18 cellular contexts compared by ENCODE assay signal in genomic region chr6:40393641-40394040, GRCh38.
DNase-seq lines count a peak whose midpoint lies in the region; ATAC-seq, FAIRE-seq and TF ChIP-seq lines count a peak whose summit lies in the region.
"Had no signal": no experiment of that assay in that cellular context is flagged by ENCODE, and none has a peak within 500 bp of the region (broad histone marks: within the 10 kb centered on the region; RNA-seq: fewer than 3 reads in every experiment).

No MANE protein-coding gene starts in this region.

- DNase-seq in activated CD8-positive, alpha-beta memory T cell treated with anti-CD3 and anti-CD28 coated beads for 24 hours = peak; percentile 53
- DNase-seq in activated CD8-positive, alpha-beta memory T cell treated with anti-CD3 and anti-CD28 coated beads, Interleukin-2, amount 50 U/mL, for 4 hours = no peak
- DNase-seq in H9 (peak; percentile 20), bronchial epithelial cell (ENCODE audit: low read depth) (peak; percentile 64), left lobe of liver (ENCODE audit: low spot score) (peak; percentile 24)
- DNase-seq in effector CD4-positive, alpha-beta T cell = no peak
- DNase-seq in stimulated activated CD4-positive, alpha-beta T cell treated with anti-CD3 and anti-CD28 coated beads, Interleukin-4, amount 100 ng/mL, for 1 hour = no peak
- DNase-seq: DMS79 treated with DMSO at 0.1 percent for 48 hours, NCI-H1092 treated with DMSO at 0.1 percent for 48 hours, NCI-H146, NCI-H2029 treated with DMSO at 0.1 percent for 48 hours, NCI-H2171 treated with DMSO at 0.1 percent for 48 hours, NCI-H446 treated with DMSO at 0.1 percent for 48 hours, NCI-H82, SJCRH30 had no signal

- no peak overlapping the region for H2BK15ac ChIP-seq in H9 (ENCODE audit: low read depth, low read length)

- H3K23me2 ChIP-seq in H9 (ENCODE audit: insufficient read length, low read depth, low read length, poor library complexity, severe bottlenecking) = no peaks in the 10 kb centered on the region

- no peak overlapping the region for H3K27ac Mint-ChIP-seq in H9
- H3K27ac Mint-ChIP-seq: B cell had no signal

- no peak overlapping the region for H3K4me2 ChIP-seq in H9 (ENCODE audit: insufficient read depth, insufficient read length, low read length)

- FAIRE-seq in bronchial epithelial cell (lab: Jason Lieb, UNC) = peak; percentile 58

- no peak overlapping the region for H3K4me3 ChIP-seq in bronchial epithelial cell (ENCODE audit: low read depth, low read length)
- H3K4me3 ChIP-seq: HAP-1, SJCRH30 had no signal

- no peak overlapping the region for H4K5ac ChIP-seq in H9 (ENCODE audit: insufficient read length, low read depth, low read length)

- no peaks in the 10 kb centered on the region for H3K9me3 ChIP-seq in H9 (ENCODE audit: control insufficient read depth, low read depth, low read length)
- H3K9me3 ChIP-seq: HAP-1, SJCRH30 had no signal

- peaks cover 0 to 2% (median 0%) of the 10 kb centered on the region in 3 experiments; a peak in 2 of 7 replicates for H3K36me3 Mint-ChIP-seq in H9 (ENCODE audit: insufficient read depth in 1 of 3, low read depth in 3 of 3)

- H3K14ac ChIP-seq in H9 (ENCODE audit: insufficient read depth, low read length) = no peak overlapping the region

- H3K18ac ChIP-seq in H9 (ENCODE audit: insufficient read length, low read depth, low read length) = no peak overlapping the region

- H3K79me2 ChIP-seq in H9 (ENCODE audit: insufficient read depth, low read length) = no peaks in the 10 kb centered on the region

- peaks cover 1 to 4% of the 10 kb centered on the region in 2 experiments; a peak in 3 of 4 replicates for H3K4me1 Mint-ChIP-seq in H9
- H3K4me1 Mint-ChIP-seq: B cell had no signal

- H3K9ac ChIP-seq in H9 (ENCODE audit: extremely low read depth, insufficient read length, low read length) = no peak overlapping the region

- no peak overlapping the region for H2BK120ac ChIP-seq in H9 (ENCODE audit: low read depth, low read length, poor library complexity, severe bottlenecking)

- no peak overlapping the region for H4K8ac ChIP-seq in H9 (replicated peaks; ENCODE audit: insufficient read length, low read depth, low read length)

- no peak overlapping the region for H3K4me3 Mint-ChIP-seq in H9
- H3K4me3 Mint-ChIP-seq: B cell had no signal

- H3T11ph ChIP-seq in H9 (ENCODE audit: low read length) = no peak overlapping the region

- H2BK5ac ChIP-seq in H9 (ENCODE audit: insufficient read length, low read length) = no peak overlapping the region

- no peak overlapping the region for H3K23ac ChIP-seq in H9 (ENCODE audit: insufficient read length, low read depth, low read length)

- no peaks in the 10 kb centered on the region for H4K20me1 ChIP-seq in H9 (ENCODE audit: control insufficient read depth, insufficient read depth, insufficient read length)

- H3K36me3 ChIP-seq in bronchial epithelial cell (ENCODE audit: control insufficient read depth, insufficient read depth, low read length) = no peaks in the 10 kb centered on the region
- H3K36me3 ChIP-seq: HAP-1, SJCRH30 had no signal

- no peak for TF ChIP-seq CTCF in H9 (conservative IDR thresholded peaks at IDR 0.05)
- peak; percentile 21 for TF ChIP-seq CTCF in bronchial epithelial cell (IDR thresholded peaks at IDR 0.05; ENCODE audit: insufficient read depth, low read length, severe bottlenecking)

- no peak overlapping the region for H2BK12ac ChIP-seq in H9 (ENCODE audit: insufficient read length, low read depth, low read length)

- no peaks in the 10 kb centered on the region for H3K79me1 ChIP-seq in H9 (ENCODE audit: insufficient read depth, low read depth, low read length, poor library complexity, severe bottlenecking)

- WGBS in H9 (ENCODE audit: extremely low coverage, insufficient read length, low lambda C conversion rate) = no CpG with 5 or more reads among the region's 5 CpGs

- no peak overlapping the region for H3K4ac ChIP-seq in H9 (ENCODE audit: low read depth, low read length)

- H4K91ac ChIP-seq in H9 (ENCODE audit: insufficient read length, low read depth, low read length) = no peak overlapping the region

- H2AK5ac ChIP-seq in H9 (ENCODE audit: insufficient read length, low read length) = no peak overlapping the region

- H2BK20ac ChIP-seq in H9 (ENCODE audit: low read depth, low read length, poor library complexity, severe bottlenecking) = no peak overlapping the region

- H3K4me1 ChIP-seq in H9 (ENCODE audit: insufficient read depth, low read length) = no peaks in the 10 kb centered on the region
- H3K4me1 ChIP-seq: HAP-1 had no signal

- ATAC-seq in left lobe of liver = no peak
- ATAC-seq in GM18511 (IDR thresholded peaks at IDR 0.05; ENCODE audit: unreplicated experiment) = no peak

- peaks cover 10% of the 10 kb centered on the region for H3K27me3 Mint-ChIP-seq in H9 (ENCODE audit: low read depth)
- H3K27me3 Mint-ChIP-seq: B cell had no signal

- no peak overlapping the region for H3K56ac ChIP-seq in H9 (ENCODE audit: insufficient read length, low read depth, low read length)

- no peaks in the 10 kb centered on the region for H3K27me3 ChIP-seq in H9 (ENCODE audit: insufficient read depth, low read length)
- H3K27me3 ChIP-seq in bronchial epithelial cell (ENCODE audit: control insufficient read depth, insufficient read depth, low read length) = peaks cover 3% of the 10 kb centered on the region
- H3K27me3 ChIP-seq: SJCRH30 had no signal

- no peak overlapping the region for H3K27ac ChIP-seq in H9 (ENCODE audit: insufficient read length, low read depth, low read length)
- H3K27ac ChIP-seq: SJCRH30 had no signal

- no peak overlapping the region for H2AFZ ChIP-seq in H9 (ENCODE audit: low read length)

- H3K9me3 Mint-ChIP-seq in H9 = peaks cover 0 to 7% of the 10 kb centered on the region in 2 experiments; a peak in 2 of 5 replicates

Comparison
In these comparisons a context has a peak if more than half of its experiments do, and no peak if none do; other contexts are left out.
1. DNase-seq: peak in activated CD8-positive, alpha-beta memory T cell treated with anti-CD3 and anti-CD28 coated beads for 24 hours (single experiment), H9 (single experiment), bronchial epithelial cell (single experiment) and left lobe of liver (single experiment); none in activated CD8-positive, alpha-beta memory T cell treated with anti-CD3 and anti-CD28 coated beads, Interleukin-2, amount 50 U/mL, for 4 hours (single experiment), effector CD4-positive, alpha-beta T cell (single experiment) and stimulated activated CD4-positive, alpha-beta T cell treated with anti-CD3 and anti-CD28 coated beads, Interleukin-4, amount 100 ng/mL, for 1 hour (single experiment).